19 cellular contexts compared by ENCODE assay signal in the genomic region with DNA sequence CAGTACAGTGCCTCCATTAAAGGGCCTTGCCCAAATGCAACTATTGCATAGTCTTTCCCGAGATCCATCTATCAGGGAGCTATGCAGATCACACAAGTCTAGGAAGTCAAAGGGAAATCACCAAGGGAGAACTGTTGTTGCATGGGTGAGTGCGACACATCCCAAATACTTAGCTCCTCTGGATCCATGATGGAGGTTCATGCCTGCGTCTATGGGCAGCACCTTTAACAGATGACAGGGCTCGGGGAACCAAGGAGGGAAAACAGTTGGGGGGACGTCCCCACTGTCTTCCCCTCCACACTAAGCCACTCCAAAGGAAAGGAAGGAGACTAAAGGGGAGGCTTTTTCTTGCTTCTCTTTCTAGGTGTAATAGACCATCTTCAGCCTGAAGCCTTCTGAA.
A peak's percentile ranks its signal among the peaks of the same experiment; 100 is the strongest.
DNase-seq lines count a peak whose midpoint lies in the region; ATAC-seq and TF ChIP-seq lines count a peak whose summit lies in the region.
"Had no signal": no experiment of that assay in that cellular context is flagged by ENCODE, and none has a peak within 500 bp of the region (broad histone marks: within the 10 kb centered on the region; RNA-seq: fewer than 3 reads in every experiment).

No MANE protein-coding gene starts in this region.

- no peaks in the 10 kb centered on the region for H3K27me3 ChIP-seq in duodenal mucosa (ENCODE audit: control insufficient read depth in 1 of 2, insufficient read depth in 2 of 2, low read length in 2 of 2)
- H3K27me3 ChIP-seq: colonic mucosa, gastrocnemius medialis, right atrium auricular region had no signal

- ATAC-seq in activated CD4-positive, alpha-beta T cell treated with anti-CD3 and anti-CD28 coated beads for 36 hours, result no peak
- no peak for ATAC-seq in activated T-cell treated with anti-CD3 and anti-CD28 coated beads, Interleukin-2, amount 50 U/mL, for 4 hours
- ATAC-seq: gastrocnemius medialis, SK-N-SH treated with all-trans-retinoic acid at 6 μM for 48 hours had no signal

- peaks cover 34% of the 10 kb centered on the region for H3K9me3 Mint-ChIP-seq in activated CD4-positive, alpha-beta T cell treated with anti-CD3 and anti-CD28 coated beads for 36 hours (ENCODE audit: low read depth)
- peaks cover 66% of the 10 kb centered on the region for H3K9me3 Mint-ChIP-seq in nephron progenitor cell
- peaks cover 38% of the 10 kb centered on the region for H3K9me3 Mint-ChIP-seq in activated T-cell treated with anti-CD3 and anti-CD28 coated beads, Interleukin-2, amount 50 U/mL, for 4 hours

- no peak overlapping the region for H3K9ac ChIP-seq in duodenal mucosa (ENCODE audit: low read depth in 1 of 2, low read length in 2 of 2)
- H3K9ac ChIP-seq: GM23248 had no signal

- intact Hi-C loops in activated CD4-positive, alpha-beta T cell treated with anti-CD3 and anti-CD28 coated beads for 36 hours (cut with DNase I, micrococcal nuclease), result no loop called here

- TF ChIP-seq CTCF in NB4 (IDR thresholded peaks at IDR 0.05; ENCODE audit: low read depth, low read length), result no peak
- TF ChIP-seq CTCF in nephron progenitor cell (IDR thresholded peaks at IDR 0.05), result no peak

- H3K27me3 Mint-ChIP-seq in activated CD4-positive, alpha-beta T cell treated with anti-CD3 and anti-CD28 coated beads for 36 hours, result no peaks in the 10 kb centered on the region
- peaks cover 2% of the 10 kb centered on the region for H3K27me3 Mint-ChIP-seq in nephron progenitor cell (ENCODE audit: low read depth, poor library complexity)
- H3K27me3 Mint-ChIP-seq in activated T-cell treated with anti-CD3 and anti-CD28 coated beads, Interleukin-2, amount 50 U/mL, for 4 hours (ENCODE audit: low read depth), result no peaks in the 10 kb centered on the region

- POLR2A ChIA-PET in activated CD4-positive, alpha-beta T cell treated with anti-CD3 and anti-CD28 coated beads for 36 hours (lab: Charles Lee), result no interaction called here

- H3K27ac Mint-ChIP-seq in activated CD4-positive, alpha-beta T cell treated with anti-CD3 and anti-CD28 coated beads for 36 hours, result no peak overlapping the region
- no peak overlapping the region for H3K27ac Mint-ChIP-seq in nephron progenitor cell

- peaks cover 45 to 55% of the 10 kb centered on the region in 2 donors for H3K9me3 ChIP-seq in duodenal mucosa (ENCODE audit: control insufficient read depth in 1 of 2, low read length in 2 of 2)
- H3K9me3 ChIP-seq: colonic mucosa had no signal

- H3K4me3 Mint-ChIP-seq in activated CD4-positive, alpha-beta T cell treated with anti-CD3 and anti-CD28 coated beads for 36 hours, result no peak overlapping the region
- H3K4me3 Mint-ChIP-seq in nephron progenitor cell, result no peak overlapping the region
- no peak overlapping the region for H3K4me3 Mint-ChIP-seq in activated T-cell treated with anti-CD3 and anti-CD28 coated beads, Interleukin-2, amount 50 U/mL, for 4 hours
- H3K4me3 Mint-ChIP-seq: CD14-positive monocyte had no signal

- DNase-seq in activated CD4-positive, alpha-beta T cell treated with anti-CD3 and anti-CD28 coated beads for 36 hours, result peak; percentile 14
- DNase-seq in activated CD4-positive, alpha-beta T cell treated with anti-CD3 and anti-CD28 coated beads for 4 hours, result no peak
- DNase-seq in NB4 (ENCODE audit: low read depth) (peak; percentile 27), nephron progenitor cell (peak; percentile 18), HT-29 (ENCODE audit: low spot score) (no peak), DMS114 treated with DMSO at 0.1 percent for 48 hours (lab: John Stamatoyannopoulos, UW; ENCODE audit: unreplicated experiment) (no peak)
- DNase-seq in activated T-cell treated with anti-CD3 and anti-CD28 coated beads, Interleukin-2, amount 50 U/mL, for 4 hours, result no peak
- DNase-seq: colonic mucosa; gastrocnemius medialis; GM23248; NCI-H2081; NCI-H526 treated with DMSO at 0.1 percent for 48 hours; stimulated activated naive CD4-positive, alpha-beta T cell treated with Interleukin-2 at 50 U/mL for 16 hours; T1000; trophoblast cell had no signal

- no peak overlapping the region for H3K27ac ChIP-seq in duodenal mucosa (ENCODE audit: low read depth, low read length)
- H3K27ac ChIP-seq: colonic mucosa, gastrocnemius medialis, GM23248, right atrium auricular region had no signal

- CTCF ChIA-PET in activated CD4-positive, alpha-beta T cell treated with anti-CD3 and anti-CD28 coated beads for 36 hours (lab: Charles Lee), result interaction anchor here (0.7 kb wide), 1 partner anchor 86 kb away, joined by 3 read pairs; no protein-coding TSS in a partner anchor

- no peak for TF ChIP-seq POLR2A in NB4 (IDR thresholded peaks at IDR 0.05; ENCODE audit: extremely low read depth, insufficient read length)

- no peaks in the 10 kb centered on the region for H3K36me3 Mint-ChIP-seq in activated CD4-positive, alpha-beta T cell treated with anti-CD3 and anti-CD28 coated beads for 36 hours (ENCODE audit: low read depth)
- peaks cover 4% of the 10 kb centered on the region for H3K36me3 Mint-ChIP-seq in nephron progenitor cell (ENCODE audit: low read depth)
- H3K36me3 Mint-ChIP-seq in activated T-cell treated with anti-CD3 and anti-CD28 coated beads, Interleukin-2, amount 50 U/mL, for 4 hours (ENCODE audit: insufficient read depth), result peaks cover 4% of the 10 kb centered on the region
- H3K36me3 Mint-ChIP-seq: CD14-positive monocyte had no signal

- no peak overlapping the region for H3K4me3 ChIP-seq in NB4 (ENCODE audit: low read depth, low read length)
- H3K4me3 ChIP-seq in duodenal mucosa (ENCODE audit: low read depth in 1 of 2, low read length in 2 of 2), result peak overlapping the region; percentile 11 to 21
- H3K4me3 ChIP-seq: colonic mucosa, gastrocnemius medialis, GM23248, right atrium auricular region had no signal

- H3K36me3 ChIP-seq in duodenal mucosa (ENCODE audit: control insufficient read depth in 1 of 2, insufficient read depth in 2 of 2, low read length in 2 of 2), result no peaks in the 10 kb centered on the region
- H3K36me3 ChIP-seq: colonic mucosa, gastrocnemius medialis, right atrium auricular region had no signal

- no peaks in the 10 kb centered on the region for H3K4me1 Mint-ChIP-seq in activated CD4-positive, alpha-beta T cell treated with anti-CD3 and anti-CD28 coated beads for 36 hours
- no peaks in the 10 kb centered on the region for H3K4me1 Mint-ChIP-seq in nephron progenitor cell
- H3K4me1 Mint-ChIP-seq in activated T-cell treated with anti-CD3 and anti-CD28 coated beads, Interleukin-2, amount 50 U/mL, for 4 hours (ENCODE audit: low read depth), result no peaks in the 10 kb centered on the region

- no peaks in the 10 kb centered on the region for H3K4me1 ChIP-seq in duodenal mucosa (ENCODE audit: control insufficient read depth in 1 of 2, insufficient read depth in 2 of 2, low read length in 2 of 2)
- H3K4me1 ChIP-seq: colonic mucosa, gastrocnemius medialis, right atrium auricular region had no signal

Comparison
In these comparisons a context has a peak if more than half of its experiments do, and no peak if none do; other contexts are left out.
1. DNase-seq: peak in activated CD4-positive, alpha-beta T cell treated with anti-CD3 and anti-CD28 coated beads for 36 hours (single experiment), NB4 (single experiment) and nephron progenitor cell (single experiment); none in activated CD4-positive, alpha-beta T cell treated with anti-CD3 and anti-CD28 coated beads for 4 hours (0 of 2), HT-29 (single experiment), activated T-cell treated with anti-CD3 and anti-CD28 coated beads, Interleukin-2, amount 50 U/mL, for 4 hours (single experiment) and DMS114 treated with DMSO at 0.1 percent for 48 hours (single experiment).